ENCODE assay signal across 14 cellular contexts in the genomic region with DNA sequence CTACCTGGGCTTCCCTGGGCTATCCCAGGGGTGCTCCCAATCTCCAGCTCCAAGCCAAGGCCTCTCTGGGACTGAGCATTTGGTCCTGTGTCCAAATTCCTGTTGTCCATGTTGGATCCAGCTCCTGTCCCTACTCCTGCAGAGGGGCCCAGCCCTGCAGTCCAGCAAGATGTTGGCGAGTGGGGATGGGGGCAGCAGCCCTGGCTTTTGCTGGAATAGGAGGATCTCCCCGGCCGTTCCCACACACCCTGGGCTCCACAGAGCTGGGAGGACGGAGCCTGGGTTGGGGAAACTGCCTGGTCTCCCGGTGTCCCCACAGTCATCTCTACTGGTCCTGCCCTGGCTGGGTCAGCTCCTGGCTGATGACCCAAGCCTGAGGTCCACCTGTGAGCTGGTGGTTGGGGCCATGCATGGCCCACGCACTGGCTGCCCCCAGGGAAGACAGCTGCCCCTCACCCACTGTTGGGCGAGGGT.
"Had no signal": no experiment of that assay in that cellular context is flagged by ENCODE, and none has a peak within 500 bp of the region (broad histone marks: within the 10 kb centered on the region; RNA-seq: fewer than 3 reads in every experiment).

No MANE protein-coding gene starts in this region.

- H3K4me1 ChIP-seq: neural progenitor cell, parathyroid adenoma, transverse colon had no signal

- H3K4me3 Mint-ChIP-seq: activated CD4-positive, alpha-beta memory T cell treated with anti-CD3 and anti-CD28 coated beads for 36 hours; activated naive CD8-positive, alpha-beta T cell treated with anti-CD3 and anti-CD28 coated beads for 36 hours; activated T-helper 1 cell treated with anti-CD3 and anti-CD28 coated beads, Interleukin-12 subunit alpha, Interleukin-12 subunit beta, Interleukin-2, Interleukin-4 antibody, amounts not matched to agents 30 ng/mL and 10 ng/mL and 1 ng/mL, durations not matched to agents 14 hours and 24 hours and 36 hours; neural progenitor cell; stimulated activated effector memory CD8-positive, alpha-beta T cell treated with anti-CD3 and anti-CD28 coated beads, Interleukin-12 subunit alpha, Interleukin-12 subunit beta, amount 100 ng/mL, for 72 hours; T-cell had no signal

- H3K4me1 Mint-ChIP-seq: activated naive CD8-positive, alpha-beta T cell treated with anti-CD3 and anti-CD28 coated beads for 36 hours; stimulated activated effector memory CD8-positive, alpha-beta T cell treated with anti-CD3 and anti-CD28 coated beads, Interleukin-12 subunit alpha, Interleukin-12 subunit beta, amount 100 ng/mL, for 72 hours; T-cell had no signal

- H3K4me3 ChIP-seq: left ventricle myocardium inferior, neural progenitor cell, smooth muscle cell, transverse colon had no signal

- DNase-seq: activated CD4-positive, alpha-beta memory T cell treated with anti-CD3 and anti-CD28 coated beads for 36 hours; activated CD4-positive, alpha-beta T cell treated with anti-CD3 and anti-CD28 coated beads for 1 hour; activated naive CD8-positive, alpha-beta T cell treated with anti-CD3 and anti-CD28 coated beads for 36 hours; anterior cingulate cortex; left ventricle myocardium inferior; retina; T1000; transverse colon had no signal

- H3K36me3 ChIP-seq: left ventricle myocardium inferior, neural progenitor cell, transverse colon had no signal

- H3K27me3 Mint-ChIP-seq: activated CD4-positive, alpha-beta memory T cell treated with anti-CD3 and anti-CD28 coated beads for 36 hours; activated naive CD8-positive, alpha-beta T cell treated with anti-CD3 and anti-CD28 coated beads for 36 hours had no signal

- H3K27ac ChIP-seq: left ventricle myocardium inferior, neural progenitor cell, parathyroid adenoma, transverse colon had no signal

- ATAC-seq: stimulated activated effector memory CD8-positive, alpha-beta T cell treated with anti-CD3 and anti-CD28 coated beads, Interleukin-12 subunit alpha, Interleukin-12 subunit beta, amount 100 ng/mL, for 72 hours had no signal

- H3K9me3 Mint-ChIP-seq: activated CD4-positive, alpha-beta memory T cell treated with anti-CD3 and anti-CD28 coated beads for 36 hours; activated naive CD8-positive, alpha-beta T cell treated with anti-CD3 and anti-CD28 coated beads for 36 hours; activated T-helper 1 cell treated with anti-CD3 and anti-CD28 coated beads, Interleukin-12 subunit alpha, Interleukin-12 subunit beta, Interleukin-2, Interleukin-4 antibody, amounts not matched to agents 30 ng/mL and 10 ng/mL and 1 ng/mL, durations not matched to agents 14 hours and 24 hours and 36 hours; neural progenitor cell; stimulated activated effector memory CD8-positive, alpha-beta T cell treated with anti-CD3 and anti-CD28 coated beads, Interleukin-12 subunit alpha, Interleukin-12 subunit beta, amount 100 ng/mL, for 72 hours; T-cell had no signal

- H3K27ac Mint-ChIP-seq: activated CD4-positive, alpha-beta memory T cell treated with anti-CD3 and anti-CD28 coated beads for 36 hours; activated naive CD8-positive, alpha-beta T cell treated with anti-CD3 and anti-CD28 coated beads for 36 hours; activated T-helper 1 cell treated with anti-CD3 and anti-CD28 coated beads, Interleukin-12 subunit alpha, Interleukin-12 subunit beta, Interleukin-2, Interleukin-4 antibody, amounts not matched to agents 30 ng/mL and 10 ng/mL and 1 ng/mL, durations not matched to agents 14 hours and 24 hours and 36 hours; stimulated activated effector memory CD8-positive, alpha-beta T cell treated with anti-CD3 and anti-CD28 coated beads, Interleukin-12 subunit alpha, Interleukin-12 subunit beta, amount 100 ng/mL, for 72 hours; T-cell had no signal

- H3K9me3 ChIP-seq: transverse colon had no signal

- H3K36me3 Mint-ChIP-seq: activated CD4-positive, alpha-beta memory T cell treated with anti-CD3 and anti-CD28 coated beads for 36 hours; activated naive CD8-positive, alpha-beta T cell treated with anti-CD3 and anti-CD28 coated beads for 36 hours; neural progenitor cell; stimulated activated effector memory CD8-positive, alpha-beta T cell treated with anti-CD3 and anti-CD28 coated beads, Interleukin-12 subunit alpha, Interleukin-12 subunit beta, amount 100 ng/mL, for 72 hours; T-cell had no signal

- H3K27me3 ChIP-seq: neural progenitor cell had no signal
